Comparison of ENCODE assay signal across 12 cellular contexts in the genomic region with DNA sequence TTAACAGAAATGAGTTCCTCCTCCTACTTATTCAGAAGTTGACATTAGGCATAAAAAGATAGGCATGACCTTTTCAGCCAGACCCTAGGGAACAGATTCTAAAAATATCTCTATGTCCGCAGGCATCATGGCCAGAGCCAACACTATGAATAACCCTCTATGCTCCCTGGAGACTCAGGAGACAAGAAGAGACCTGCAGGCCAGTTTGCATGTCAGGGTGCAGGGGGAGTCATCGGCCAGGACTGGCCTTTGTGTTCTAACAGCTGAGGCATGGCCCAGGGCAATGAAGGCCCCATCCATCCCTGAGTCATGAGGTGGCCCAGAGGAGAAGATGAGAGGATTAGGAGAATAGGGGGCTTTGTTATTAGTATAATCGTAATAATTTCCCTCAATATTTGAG.
"Had no signal": no experiment of that assay in that cellular context is flagged by ENCODE, and none has a peak within 500 bp of the region (broad histone marks: within the 10 kb centered on the region; RNA-seq: fewer than 3 reads in every experiment).

No MANE protein-coding gene starts in this region.

- H3K27me3 ChIP-seq: brain microvascular endothelial cell, dorsolateral prefrontal cortex, esophagus muscularis mucosa, ovary had no signal

- H3K27ac ChIP-seq: brain microvascular endothelial cell, dorsolateral prefrontal cortex, esophagus muscularis mucosa, ovary, skin epidermis had no signal

- H3K9me3 ChIP-seq: esophagus muscularis mucosa, ovary had no signal

- H3K36me3 Mint-ChIP-seq: WTC11 had no signal

- H3K4me3 ChIP-seq: dorsolateral prefrontal cortex, esophagus muscularis mucosa, ovary, skin epidermis had no signal

- H3K9me3 Mint-ChIP-seq: activated CD4-positive, alpha-beta T cell treated with anti-CD3 and anti-CD28 coated beads, Interleukin-2, amount 10 ng/mL, durations not matched to agents 7 days and 5 days; activated naive CD4-positive, alpha-beta T cell treated with anti-CD3 and anti-CD28 coated beads, Interleukin-2, amount 50 U/mL, for 24 hours; activated T-helper 17 cell treated with anti-CD3 and anti-CD28 coated beads, Interleukin-2, amount 50 U/mL, for 72 hours; WTC11 had no signal

- H3K27ac Mint-ChIP-seq: activated CD4-positive, alpha-beta T cell treated with anti-CD3 and anti-CD28 coated beads, Interleukin-2, amount 10 ng/mL, durations not matched to agents 7 days and 5 days; activated naive CD4-positive, alpha-beta T cell treated with anti-CD3 and anti-CD28 coated beads, Interleukin-2, amount 50 U/mL, for 24 hours; activated T-helper 17 cell treated with anti-CD3 and anti-CD28 coated beads, Interleukin-2, amount 50 U/mL, for 72 hours; WTC11 had no signal

- DNase-seq: activated CD4-positive, alpha-beta T cell treated with anti-CD3 and anti-CD28 coated beads, Interleukin-2, amount 10 ng/mL, durations not matched to agents 7 days and 5 days; activated T-cell treated with anti-CD3 and anti-CD28 coated beads for 4 hours; amniotic stem cell; brain microvascular endothelial cell; dorsolateral prefrontal cortex; ovary; T-helper 1 cell had no signal

- H3K27me3 Mint-ChIP-seq: activated CD4-positive, alpha-beta T cell treated with anti-CD3 and anti-CD28 coated beads, Interleukin-2, amount 10 ng/mL, durations not matched to agents 7 days and 5 days; activated naive CD4-positive, alpha-beta T cell treated with anti-CD3 and anti-CD28 coated beads, Interleukin-2, amount 50 U/mL, for 24 hours had no signal

- H3K4me3 Mint-ChIP-seq: activated CD4-positive, alpha-beta T cell treated with anti-CD3 and anti-CD28 coated beads, Interleukin-2, amount 10 ng/mL, durations not matched to agents 7 days and 5 days; activated naive CD4-positive, alpha-beta T cell treated with anti-CD3 and anti-CD28 coated beads, Interleukin-2, amount 50 U/mL, for 24 hours; activated T-helper 17 cell treated with anti-CD3 and anti-CD28 coated beads, Interleukin-2, amount 50 U/mL, for 72 hours; WTC11 had no signal

- H3K36me3 ChIP-seq: brain microvascular endothelial cell, esophagus muscularis mucosa, ovary had no signal

- ATAC-seq: activated T-helper 17 cell treated with anti-CD3 and anti-CD28 coated beads, Interleukin-2, amount 50 U/mL, for 72 hours; WTC11 had no signal

- H3K4me1 Mint-ChIP-seq: activated naive CD4-positive, alpha-beta T cell treated with anti-CD3 and anti-CD28 coated beads, Interleukin-2, amount 50 U/mL, for 24 hours; activated T-helper 17 cell treated with anti-CD3 and anti-CD28 coated beads, Interleukin-2, amount 50 U/mL, for 72 hours had no signal
